7 cellular contexts compared by ENCODE assay signal in genomic region chr17:57084802-57085447, GRCh38. TPM values are rescaled to one million over a fixed set of nuclear protein-coding genes. Genes with fewer than 3 reads are reported as not detected.
DNase-seq lines count a peak whose midpoint lies in the region; ATAC-seq, FAIRE-seq and TF ChIP-seq lines count a peak whose summit lies in the region.

Gene AKAP1 (plus strand): TSS chr17:57085246. CDS start chr17:57105465, 20,219 bp downstream.

- peak within 1 kb of the TSS; percentile 96 for H3K9ac ChIP-seq in astrocyte (ENCODE audit: low read length)

- H3K36me3 Mint-ChIP-seq in astrocyte (ENCODE audit: low read depth, unreplicated experiment): no peaks in the 10 kb centered on the region

- no peaks in the 10 kb centered on the region for H3K9me3 Mint-ChIP-seq in astrocyte (ENCODE audit: unreplicated experiment)

- peaks cover 10% of the 10 kb centered on the region for H3K4me1 ChIP-seq in astrocyte (ENCODE audit: insufficient read depth, low read length)

- H3K27me3 ChIP-seq in astrocyte (ENCODE audit: insufficient read depth, low read length): no peaks in the 10 kb centered on the region

- peaks cover 31% of the 10 kb centered on the region for H3K79me2 ChIP-seq in astrocyte (ENCODE audit: insufficient read depth, low read length)

- H3K27ac ChIP-seq in astrocyte (ENCODE audit: low read depth, low read length): peak within 1 kb of the TSS; percentile 96

- no peak for TF ChIP-seq CTCF in astrocyte (IDR thresholded peaks at IDR 0.05; ENCODE audit: insufficient read depth, low read depth, low read length)

- H3K27me3 Mint-ChIP-seq in astrocyte (ENCODE audit: low read depth, unreplicated experiment): peaks cover 3% of the 10 kb centered on the region

- DNase-seq in NCI-H2029 treated with DMSO at 0.1 percent for 48 hours (lab: John Stamatoyannopoulos, UW): peak; percentile 54
- peak; percentile 93 for DNase-seq in T-helper 22 cell (ENCODE audit: low read depth)
- DNase-seq in astrocyte (ENCODE audit: low read depth): peak; percentile 76
- peak; percentile 99 for DNase-seq in hepatic stellate cell (ENCODE audit: low spot score)
- peak; percentile 97 for DNase-seq in retina

- H2AFZ ChIP-seq in astrocyte (ENCODE audit: low read depth, low read length): peak within 1 kb of the TSS; percentile 99

- no peaks in the 10 kb centered on the region for H3K4me1 Mint-ChIP-seq in astrocyte (ENCODE audit: low read depth, unreplicated experiment)

- no peaks in the 10 kb centered on the region for H3K36me3 ChIP-seq in astrocyte (ENCODE audit: insufficient read depth, low read length)

- peak within 1 kb of the TSS; percentile 90 for H3K4me3 ChIP-seq in astrocyte (ENCODE audit: insufficient read depth, low read depth, low read length)

- peak within 1 kb of the TSS; percentile 95 for H3K4me3 Mint-ChIP-seq in astrocyte (ENCODE audit: unreplicated experiment)

- ATAC-seq in GM18511 (IDR thresholded peaks at IDR 0.05; ENCODE audit: unreplicated experiment) (peak; percentile 87), HG03025 (IDR thresholded peaks at IDR 0.05; ENCODE audit: low FRiP score, unreplicated experiment) (peak; percentile 90)

- H3K27ac Mint-ChIP-seq in astrocyte (ENCODE audit: unreplicated experiment): peak within 1 kb of the TSS; percentile 90

- no peak for FAIRE-seq in astrocyte (lab: Jason Lieb, UNC)

- no peaks in the 10 kb centered on the region for H3K9me3 ChIP-seq in astrocyte (ENCODE audit: insufficient read depth, low read depth, low read length)

- peaks cover 29% of the 10 kb centered on the region for H4K20me1 ChIP-seq in astrocyte (ENCODE audit: insufficient read depth, low read length)

- H3K4me2 ChIP-seq in astrocyte (ENCODE audit: low read length): peak within 1 kb of the TSS; percentile 93

RNA-seq across cellular contexts. Expression of gene AKAP1, which starts in this region (rescaled TPM):
- total RNA-seq in astrocyte: 12.1 and 12.5 TPM in 2 replicates

Comparison
In these comparisons a context has a peak if more than half of its experiments do, and no peak if none do; other contexts are left out.
1. Peak in every context shown above with its lines: DNase-seq, ATAC-seq, H3K4me3 ChIP-seq and H3K27ac ChIP-seq.